Comparison of ENCODE assay signal across 17 cellular contexts in the genomic region with DNA sequence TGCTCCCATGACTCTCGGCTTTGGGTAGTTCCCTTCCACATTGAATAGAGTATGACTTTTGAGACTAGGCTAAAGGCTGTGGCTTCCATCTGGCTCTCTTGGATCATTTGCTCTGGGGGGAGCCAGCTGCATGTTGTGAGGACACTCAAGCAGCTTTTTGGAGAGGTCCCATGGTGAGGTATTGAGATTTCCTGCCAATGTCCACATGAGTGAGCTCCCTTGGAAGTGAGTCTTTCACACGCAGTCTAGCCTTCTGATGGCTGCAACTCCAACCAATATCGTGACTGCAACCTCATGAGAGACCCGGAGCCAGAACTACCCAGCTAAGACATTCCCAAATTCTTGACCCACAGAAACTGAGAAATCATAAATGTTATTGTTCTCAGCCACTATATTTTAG.
"Had no signal": no experiment of that assay in that cellular context is flagged by ENCODE, and none has a peak within 500 bp of the region (broad histone marks: within the 10 kb centered on the region; RNA-seq: fewer than 3 reads in every experiment).

No MANE protein-coding gene starts in this region.

- H3K4me3 ChIP-seq: coronary artery, dorsolateral prefrontal cortex, esophagus muscularis mucosa, gastroesophageal sphincter, heart right ventricle, left lung, lower lobe of right lung, mucosa of descending colon had no signal

- H3K4me1 Mint-ChIP-seq: naive B cell had no signal

- H3K27me3 ChIP-seq: dorsolateral prefrontal cortex, esophagus muscularis mucosa, foreskin keratinocyte, gastroesophageal sphincter, left lung had no signal

- H3K27ac ChIP-seq: coronary artery, dorsolateral prefrontal cortex, esophagus muscularis mucosa, foreskin keratinocyte, gastroesophageal sphincter, heart right ventricle, left lung, lower lobe of right lung had no signal

- H3K27ac Mint-ChIP-seq: mesothelial cell of epicardium, naive B cell had no signal

- H3K4me3 Mint-ChIP-seq: mesothelial cell of epicardium, naive B cell had no signal

- H3K9me3 ChIP-seq: esophagus muscularis mucosa, gastroesophageal sphincter, heart right ventricle, left lung, lower lobe of right lung, mucosa of descending colon had no signal

- H3K36me3 ChIP-seq: esophagus muscularis mucosa, gastroesophageal sphincter, heart right ventricle, left lung, lower lobe of right lung had no signal

- H3K9me3 Mint-ChIP-seq: mesothelial cell of epicardium had no signal

- H3K4me1 ChIP-seq: esophagus muscularis mucosa, foreskin keratinocyte, gastroesophageal sphincter, heart right ventricle, left lung, lower lobe of right lung had no signal

- ATAC-seq: foreskin keratinocyte, gastroesophageal sphincter, left lung, lower lobe of right lung, mucosa of descending colon had no signal

- H3K36me3 Mint-ChIP-seq: mesothelial cell of epicardium had no signal

- DNase-seq: dermis blood vessel endothelial cell; dorsolateral prefrontal cortex; effector CD4-positive, alpha-beta T cell; effector memory CD4-positive, alpha-beta T cell; foreskin keratinocyte; heart right ventricle; hippocampal formation; left cardiac atrium; left lung; lower lobe of right lung; mesenchymal stem cell; mucosa of descending colon; naive B cell had no signal
